ENCODE assay signal across 8 cellular contexts in the genomic region with DNA sequence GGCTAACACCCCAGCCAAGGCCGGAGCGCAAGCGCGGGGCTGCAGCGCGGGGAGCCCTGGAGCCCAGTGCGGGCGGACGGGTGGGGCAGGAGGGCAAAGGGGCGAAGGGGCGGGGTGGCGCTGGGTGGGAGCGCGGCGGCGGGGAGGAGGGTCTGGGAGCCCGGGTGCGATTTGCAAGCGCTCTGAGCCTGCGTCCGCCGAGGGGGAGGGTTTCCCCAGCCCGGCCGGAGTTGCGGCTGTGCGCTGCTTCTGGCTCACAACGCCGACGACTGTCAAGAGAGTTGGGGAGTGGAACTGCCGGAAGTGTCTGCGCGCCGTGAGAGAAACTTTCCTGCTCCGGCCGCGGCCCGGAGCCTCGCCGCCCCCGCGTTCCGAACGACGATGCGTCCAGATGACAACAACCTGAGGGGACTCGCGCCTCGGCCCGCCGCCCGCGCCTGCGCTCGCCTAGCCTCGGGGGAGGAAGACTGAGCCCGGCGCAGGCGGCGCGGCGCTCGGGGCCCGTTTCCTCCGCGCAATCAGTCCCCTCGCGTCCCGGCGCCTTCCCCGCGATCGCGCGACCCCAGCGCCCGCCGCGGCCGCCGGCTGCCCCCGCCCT. TPM values are rescaled to one million over a fixed set of nuclear protein-coding genes. Genes with fewer than 3 reads are reported as not detected.
DNase-seq lines count a peak whose midpoint lies in the region; ATAC-seq and TF ChIP-seq lines count a peak whose summit lies in the region.

A gene with protein sequence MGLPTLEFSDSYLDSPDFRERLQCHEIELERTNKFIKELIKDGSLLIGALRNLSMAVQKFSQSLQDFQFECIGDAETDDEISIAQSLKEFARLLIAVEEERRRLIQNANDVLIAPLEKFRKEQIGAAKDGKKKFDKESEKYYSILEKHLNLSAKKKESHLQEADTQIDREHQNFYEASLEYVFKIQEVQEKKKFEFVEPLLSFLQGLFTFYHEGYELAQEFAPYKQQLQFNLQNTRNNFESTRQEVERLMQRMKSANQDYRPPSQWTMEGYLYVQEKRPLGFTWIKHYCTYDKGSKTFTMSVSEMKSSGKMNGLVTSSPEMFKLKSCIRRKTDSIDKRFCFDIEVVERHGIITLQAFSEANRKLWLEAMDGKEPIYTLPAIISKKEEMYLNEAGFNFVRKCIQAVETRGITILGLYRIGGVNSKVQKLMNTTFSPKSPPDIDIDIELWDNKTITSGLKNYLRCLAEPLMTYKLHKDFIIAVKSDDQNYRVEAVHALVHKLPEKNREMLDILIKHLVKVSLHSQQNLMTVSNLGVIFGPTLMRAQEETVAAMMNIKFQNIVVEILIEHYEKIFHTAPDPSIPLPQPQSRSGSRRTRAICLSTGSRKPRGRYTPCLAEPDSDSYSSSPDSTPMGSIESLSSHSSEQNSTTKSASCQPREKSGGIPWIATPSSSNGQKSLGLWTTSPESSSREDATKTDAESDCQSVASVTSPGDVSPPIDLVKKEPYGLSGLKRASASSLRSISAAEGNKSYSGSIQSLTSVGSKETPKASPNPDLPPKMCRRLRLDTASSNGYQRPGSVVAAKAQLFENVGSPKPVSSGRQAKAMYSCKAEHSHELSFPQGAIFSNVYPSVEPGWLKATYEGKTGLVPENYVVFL (plus strand): TSS at position 257 of the 598 bp plus-strand sequence. CDS start 391 bp downstream, outside the sequence.

- intact Hi-C loops in sigmoid colon (cut with DNase I): loop anchor here (5.0 kb wide), 2 partner anchors 110 to 245 kb away; no protein-coding TSS in a partner anchor

- peaks cover 0 to 2% (median 0%) of the 10 kb centered on the region in 5 experiments for H3K9me3 Mint-ChIP-seq in brain

- H3K27me3 ChIP-seq in NT2/D1 (ENCODE audit: insufficient read depth, insufficient read length) (no peaks in the 10 kb centered on the region), sigmoid colon (no peaks in the 10 kb centered on the region)

- H3K4me1 Mint-ChIP-seq in brain: peaks cover 50% of the 10 kb centered on the region

- H3K36me3 Mint-ChIP-seq in brain: peaks cover 9% of the 10 kb centered on the region

- peak within 1 kb of the TSS; percentile 86 to 97 (median 96) for H3K27ac Mint-ChIP-seq in brain

- peak within 1 kb of the TSS; percentile 96 to 99 (median 99) for H3K4me3 Mint-ChIP-seq in brain

- DNase-seq in C1 segment of cervical spinal cord (lab: John Stamatoyannopoulos, UW): peak in 11 of 14 donors; percentile 8 to 65 (median 47)
- peak; percentile 70 for DNase-seq in NT2/D1 (ENCODE audit: low read depth, low spot score)
- DNase-seq in sigmoid colon: peak; percentile 77
- DNase-seq in NK-92 treated with Interleukin-12 subunit alpha and Interleukin-12 subunit beta, amount 100 ng/mL, for 24 hours (lab: John Stamatoyannopoulos, UW): no peak

- H3K4me1 ChIP-seq in NT2/D1 (ENCODE audit: insufficient read depth, insufficient read length) (no peaks in the 10 kb centered on the region), sigmoid colon (peaks cover 0 to 41% (median 16%) of the 10 kb centered on the region in 4 donors)

- TF ChIP-seq EP300 in sigmoid colon (IDR thresholded peaks at IDR 0.05): no peak

- ATAC-seq in GM18868 (IDR thresholded peaks at IDR 0.05; ENCODE audit: unreplicated experiment) (peak; percentile 70), HG03039 (IDR thresholded peaks at IDR 0.05; ENCODE audit: unreplicated experiment) (peak; percentile 67)

- H3K9ac ChIP-seq in NT2/D1 (ENCODE audit: insufficient read length, low read depth): peak within 1 kb of the TSS; percentile 75

- H3K4me3 ChIP-seq in NT2/D1 (ENCODE audit: insufficient read length, low read depth) (peak within 1 kb of the TSS; percentile 57), iPS-11a (ENCODE audit: low read depth, low read length) (peak within 1 kb of the TSS; percentile 77), sigmoid colon (peak within 1 kb of the TSS; percentile 64 to 76 (median 76))

- H3K36me3 ChIP-seq in NT2/D1 (ENCODE audit: insufficient read depth, insufficient read length, low read length) (peaks cover 10% of the 10 kb centered on the region), sigmoid colon (no peaks in the 10 kb centered on the region)

- H3K27ac ChIP-seq in sigmoid colon: peak within 1 kb of the TSS; percentile 73 to 81 (median 79)

- TF ChIP-seq POLR2A in sigmoid colon (IDR thresholded peaks at IDR 0.05): no peak

- TF ChIP-seq CTCF in brain (conservative IDR thresholded peaks at IDR 0.05) (no peak), sigmoid colon (IDR thresholded peaks at IDR 0.05) (no peak)

- whole genome bisulfite sequencing in sigmoid colon, 2 donors: 1% methylated on average over 81 of the region's 81 CpGs

- peaks cover 19% of the 10 kb centered on the region for H3K27me3 Mint-ChIP-seq in brain

- H3K9me3 ChIP-seq in NT2/D1 (ENCODE audit: insufficient read depth, low read length): no peaks in the 10 kb centered on the region
- H3K9me3 ChIP-seq in sigmoid colon: no peaks in the 10 kb centered on the region

RNA-seq across cellular contexts. Expression of the gene that starts here (rescaled TPM):
- 0.59 TPM for polyA plus RNA-seq in brain (ENCODE audit: insufficient read depth, low read depth, low replicate concordance)
- total RNA-seq in sigmoid colon: 1 to 10 TPM; 4.2 to 6.6 (median 6.3) TPM
- polyA plus RNA-seq in sigmoid colon: 10 to 100 TPM in 1 of 3 donors, 1 to 10 TPM in 2; 6.1 to 16.9 (median 9.0) TPM
